ENCODE assay signal across 8 cellular contexts in genomic region chr21:46634966-46635323, GRCh38. TPM values are rescaled to one million over a fixed set of nuclear protein-coding genes. Genes with fewer than 3 reads are reported as not detected.
DNase-seq lines count a peak whose midpoint lies in the region; ATAC-seq, FAIRE-seq and TF ChIP-seq lines count a peak whose summit lies in the region.

No MANE protein-coding gene starts in this region.

- no peaks in the 10 kb centered on the region for H3K27me3 ChIP-seq in Panc1 (ENCODE audit: control insufficient read depth, insufficient read depth, low read length)
- no peaks in the 10 kb centered on the region for H3K27me3 ChIP-seq in keratinocyte (ENCODE audit: control insufficient read depth, extremely low read depth, insufficient read depth, low read length)

- peak; percentile 58 for ATAC-seq in Panc1
- no peak for ATAC-seq in GM18909 (IDR thresholded peaks at IDR 0.05; ENCODE audit: poor library complexity, unreplicated experiment)

- no peak for FAIRE-seq in keratinocyte (lab: Jason Lieb, UNC)

- H3K79me2 ChIP-seq in keratinocyte (ENCODE audit: control insufficient read depth, insufficient read depth, low read length): peaks cover 42% of the 10 kb centered on the region

- intact Hi-C loops in Panc1 (cut with micrococcal nuclease; ENCODE audit: unreplicated experiment): no loop called here

- peak overlapping the region; percentile 97 for H3K4me2 ChIP-seq in keratinocyte (ENCODE audit: control insufficient read depth, extremely low read depth, insufficient read depth, low read depth, low read length)

- H3K36me3 ChIP-seq in Panc1 (ENCODE audit: control insufficient read depth, insufficient read depth, low read length): peaks cover 2% of the 10 kb centered on the region; the same call in 1 of the 2 replicates
- H3K36me3 ChIP-seq in keratinocyte (ENCODE audit: control insufficient read depth in 2 of 2, extremely low read depth in 1 of 2, insufficient read depth in 2 of 2, low read length in 2 of 2): peaks cover 0 to 9% of the 10 kb centered on the region in 2 experiments

- H3K9me3 ChIP-seq in Panc1 (ENCODE audit: control insufficient read depth, insufficient read depth, low read depth, low read length): no peaks in the 10 kb centered on the region
- H3K9me3 ChIP-seq in keratinocyte (ENCODE audit: control insufficient read depth, low read depth, low read length): no peaks in the 10 kb centered on the region

- BruUV-seq in Panc1 (replicated peaks; lab: Mats Ljungman, UMichigan): no TSS peak

- H3K4me3 ChIP-seq in Panc1 (ENCODE audit: low read depth in 2 of 2, low read length in 2 of 2) (peak overlapping the region; percentile 82 to 83), keratinocyte (ENCODE audit: control insufficient read depth in 2 of 3, extremely low read depth in 1 of 3, insufficient read depth in 2 of 3, low read depth in 1 of 3, low read length in 3 of 3) (peak overlapping the region; percentile 79 to 99 (median 96)), skin epidermis (peak overlapping the region; percentile 51 to 99 (median 81))

- H3K9ac ChIP-seq in keratinocyte (ENCODE audit: control insufficient read depth, extremely low read depth, insufficient read depth, low read length): peak overlapping the region; percentile 100

- POLR2A ChIA-PET in Panc1 (lab: Charles Lee): interaction anchor here (0.7 kb wide), 2 partner anchors 8 to 409 kb away, joined by 9 to 13 read pairs; no protein-coding TSS in a partner anchor

- DNase-seq in COR-L47 (lab: John Stamatoyannopoulos, UW) (peak; percentile 76), GM20000 (ENCODE audit: low spot score) (peak; percentile 39), Kasumi-1 (lab: John Stamatoyannopoulos, UW) (peak; percentile 90 to 94), Panc1 (ENCODE audit: low read depth, low spot score) (no peak), caudate nucleus (lab: John Stamatoyannopoulos, UW) (peak in 46 of 61 donors; percentile 51 to 94 (median 87)), keratinocyte (ENCODE audit: low read depth, low spot score) (no peak)

- peaks cover 8% of the 10 kb centered on the region for H4K20me1 ChIP-seq in keratinocyte (ENCODE audit: control insufficient read depth, extremely low read depth, insufficient read depth, low read length)

- H3K9me1 ChIP-seq in keratinocyte (ENCODE audit: control insufficient read depth, extremely low read depth, insufficient read depth, low read length): no peaks in the 10 kb centered on the region

- CTCF ChIA-PET in Panc1 (lab: Charles Lee): interaction anchor here (0.7 kb wide), 1 partner anchor 16 kb away, joined by 8 read pairs; no protein-coding TSS in a partner anchor

- H2AFZ ChIP-seq in keratinocyte (ENCODE audit: control insufficient read depth, low read length): peak overlapping the region; percentile 89

- dilution Hi-C loops in keratinocyte (cut with MboI; ENCODE audit: extremely low pct_ligation_motif_present, low sequenced_read_pairs): no loop called here

- H3K4me1 ChIP-seq in Panc1 (ENCODE audit: control insufficient read depth, insufficient read depth, low read length): peaks cover 12% of the 10 kb centered on the region; the same call in 1 of the 2 replicates
- H3K4me1 ChIP-seq in keratinocyte (ENCODE audit: control insufficient read depth, extremely low read depth, insufficient read depth, low read length): peaks cover 30% of the 10 kb centered on the region

- in situ Hi-C loops in Panc1 (cut with HindIII; ENCODE audit: low pct_unique_long_range_greater_than_20kb, low sequenced_read_pairs): no loop called here

- peak overlapping the region; percentile 88 for H3K27ac ChIP-seq in Panc1 (ENCODE audit: low read length)
- peak overlapping the region; percentile 99 for H3K27ac ChIP-seq in caudate nucleus (ENCODE audit: low read depth, low read length)
- peak overlapping the region; percentile 97 for H3K27ac ChIP-seq in keratinocyte (ENCODE audit: control insufficient read depth, insufficient read depth, low read length)
- H3K27ac ChIP-seq in skin epidermis: peak overlapping the region; percentile 95 to 100 (median 99)

- TF ChIP-seq CTCF in GM20000 (IDR thresholded peaks at IDR 0.05; ENCODE audit: extremely low read depth, missing control alignments): no peak
- TF ChIP-seq CTCF in Panc1 (IDR thresholded peaks at IDR 0.05): peak; percentile 12
- peak in 1 of 3 experiments; percentile 36 for TF ChIP-seq CTCF in keratinocyte (optimal IDR thresholded peaks at IDR 0.05 in 1 of 3, IDR thresholded peaks at IDR 0.05 in 1 of 3, conservative IDR thresholded peaks at IDR 0.05 in 1 of 3; ENCODE audit: extremely low read depth in 1 of 3, insufficient read depth in 2 of 3, low read length in 3 of 3)

RNA-seq across cellular contexts. Expression of gene PRMT2, which starts 0.5 kb away (rescaled TPM):
- 60.5 TPM for total RNA-seq in Panc1 (2021; ENCODE audit: unreplicated experiment)
- polyA plus RNA-seq in Panc1 (2012; ENCODE audit: insufficient read length): 121 TPM
- polyA plus RNA-seq in keratinocyte: 97.3 to 124 TPM (median 115 TPM) in 3 replicates
- 80.2 TPM for polyA plus RNA-seq in keratinocyte (2011; ENCODE audit: low read depth)
- polyA plus RNA-seq in keratinocyte (2011; cell fraction: cytosol; rRNA removed): 84.1 and 131 TPM in 2 replicates
- 97.5 and 103 TPM in 2 replicates for polyA plus RNA-seq in keratinocyte (2011; cell fraction: nucleus; rRNA removed)
- polyA plus RNA-seq in keratinocyte (2012; ENCODE audit: low replicate concordance): 58.7 and 113 TPM in 2 replicates
- 72.7 to 98.4 TPM (median 93.8 TPM) in 3 replicates for polyA minus RNA-seq in keratinocyte
- polyA minus RNA-seq in keratinocyte (2011; cell fraction: cytosol; rRNA and poly(A)+ RNA removed): 74.4 TPM
- 32.7 and 42.4 TPM in 2 replicates for polyA minus RNA-seq in keratinocyte (2011; cell fraction: nucleus; rRNA and poly(A)+ RNA removed)

RNA-seq across cellular contexts. Expression of gene S100B, which starts 30.1 kb away (rescaled TPM):
- not detected for total RNA-seq in Panc1 (2021; ENCODE audit: unreplicated experiment)
- not detected for polyA plus RNA-seq in Panc1 (2012; ENCODE audit: insufficient read length)
- polyA plus RNA-seq in keratinocyte: not detected in 3 replicates
- not detected for polyA plus RNA-seq in keratinocyte (2011; ENCODE audit: low read depth)
- polyA plus RNA-seq in keratinocyte (2011; cell fraction: cytosol; rRNA removed): 0.21 and 0.33 TPM in 2 replicates
- polyA plus RNA-seq in keratinocyte (2011; cell fraction: nucleus; rRNA removed): not detected in 2 replicates
- polyA plus RNA-seq in keratinocyte (2012; ENCODE audit: low replicate concordance): not detected in 2 replicates
- not detected in 3 replicates for polyA minus RNA-seq in keratinocyte
- not detected for polyA minus RNA-seq in keratinocyte (2011; cell fraction: cytosol; rRNA and poly(A)+ RNA removed)
- polyA minus RNA-seq in keratinocyte (2011; cell fraction: nucleus; rRNA and poly(A)+ RNA removed): not detected in 2 replicates

Comparison
In these comparisons a context has a peak if more than half of its experiments do, and no peak if none do; other contexts are left out.
1. DNase-seq: peak in COR-L47 (single experiment), GM20000 (single experiment), Kasumi-1 (2 of 2) and caudate nucleus (46 of 61); none in Panc1 (single experiment) and keratinocyte (single experiment).
2. Peak in every context shown above with its lines, with median percentiles within 50 percentile points of each other: H3K27ac ChIP-seq and H3K4me3 ChIP-seq.